1 cellular context compared by ENCODE assay signal in genomic region chr22:22199634-22200033, GRCh38.
TF ChIP-seq lines count a peak whose summit lies in the region.

No MANE protein-coding gene starts in this region.

TF ChIP-seq in K562, 482 proteins besides CTCF, POLR2A, EP300 and RAD21:
- TF ChIP-seq ZNF408 (CRISPR knock-in tag; IDR thresholded peaks at IDR 0.05; ENCODE audit: low read depth) (no peak), STAG1 (CRISPR knock-in tag; IDR thresholded peaks at IDR 0.05; ENCODE audit: borderline replicate concordance) (peak; percentile 15; the same call in 1 of the 2 replicates), TSC22D4 (tag; IDR thresholded peaks at IDR 0.05) (no peak), HCFC1 (IDR thresholded peaks at IDR 0.05; ENCODE audit: low read depth, low read length) (no peak), GATAD2B (IDR thresholded peaks at IDR 0.05; ENCODE audit: borderline replicate concordance) (no peak), CAMTA2 (CRISPR knock-in tag; conservative IDR thresholded peaks at IDR 0.05) (no peak), CBFB (CRISPR knock-in tag; IDR thresholded peaks at IDR 0.05) (peak; percentile 76; the same call in 1 of the 2 replicates), ZC3H4 (CRISPR knock-in tag; IDR thresholded peaks at IDR 0.05; ENCODE audit: borderline replicate concordance) (0 out of 2 replicates have a peak, but pooled peaks have one; percentile 55), ZNF717 (CRISPR knock-in tag; IDR thresholded peaks at IDR 0.05) (no peak), CHD1 (IDR thresholded peaks at IDR 0.05; ENCODE audit: low read length) (no peak), ZNF384 (IDR thresholded peaks at IDR 0.05; ENCODE audit: low read depth, low read length) (no peak), ARID4B (CRISPR knock-in tag; IDR thresholded peaks at IDR 0.05) (0 out of 2 replicates have a peak, but pooled peaks have one; percentile 12), ZNF133 (CRISPR knock-in tag; IDR thresholded peaks at IDR 0.05) (no peak), ZNF121 (CRISPR knock-in tag; conservative IDR thresholded peaks at IDR 0.05) (no peak), ZNF77 (CRISPR knock-in tag; IDR thresholded peaks at IDR 0.05) (no peak), PURB (CRISPR knock-in tag; IDR thresholded peaks at IDR 0.05; ENCODE audit: low read depth) (no peak), PATZ1 (CRISPR knock-in tag; IDR thresholded peaks at IDR 0.05; ENCODE audit: borderline replicate concordance) (no peak), ZNF184 (CRISPR knock-in tag; IDR thresholded peaks at IDR 0.05) (0 out of 2 replicates have a peak, but pooled peaks have one; percentile 5), XRCC4 (IDR thresholded peaks at IDR 0.05; ENCODE audit: extremely low read depth, insufficient read depth, insufficient read length) (no peak), NR4A1 (CRISPR knock-in tag; IDR thresholded peaks at IDR 0.05) (no peak), NR4A1 (tag; IDR thresholded peaks at IDR 0.05) (no peak), ZNF263 (CRISPR knock-in tag; IDR thresholded peaks at IDR 0.05; ENCODE audit: borderline replicate concordance) (no peak), ADNP (tag; IDR thresholded peaks at IDR 0.05) (no peak), GTF2B (IDR thresholded peaks at IDR 0.05; ENCODE audit: extremely low read depth, insufficient read length) (no peak), ZNF134 (CRISPR knock-in tag; conservative IDR thresholded peaks at IDR 0.05) (no peak), E2F4 (CRISPR knock-in tag; IDR thresholded peaks at IDR 0.05; ENCODE audit: low read depth) (no peak), CREB3 (tag; conservative IDR thresholded peaks at IDR 0.05; ENCODE audit: low read depth) (no peak), NCOA1 (IDR thresholded peaks at IDR 0.05; ENCODE audit: low read depth) (no peak), GTF2A2 (tag; IDR thresholded peaks at IDR 0.05) (no peak), IRF2 (CRISPR knock-in tag; IDR thresholded peaks at IDR 0.05) (0 out of 2 replicates have a peak, but pooled peaks have one; percentile 53), ZNF511 (CRISPR knock-in tag; IDR thresholded peaks at IDR 0.05) (no peak), MLLT1 (IDR thresholded peaks at IDR 0.05) (no peak), PYGO2 (tag; IDR thresholded peaks at IDR 0.05) (no peak), ZNF174 (CRISPR knock-in tag; IDR thresholded peaks at IDR 0.05) (no peak), POLR3A (IDR thresholded peaks at IDR 0.05; ENCODE audit: borderline replicate concordance, extremely low read depth, insufficient read depth, insufficient read length) (no peak), KLF13 (tag; IDR thresholded peaks at IDR 0.05; ENCODE audit: borderline replicate concordance, low read depth) (no peak), ZNF785 (CRISPR knock-in tag; IDR thresholded peaks at IDR 0.05) (no peak), NRF1 (conservative IDR thresholded peaks at IDR 0.05 in 1 of 2, IDR thresholded peaks at IDR 0.05 in 1 of 2) (no peak), EZH2 (IDR thresholded peaks at IDR 0.05; ENCODE audit: borderline replicate concordance, low read depth, low read length) (no peak), ZNF507 (tag; conservative IDR thresholded peaks at IDR 0.05) (no peak), E2F8 (IDR thresholded peaks at IDR 0.05; ENCODE audit: low read depth, partially characterized antibody) (no peak), CTBP1 (IDR thresholded peaks at IDR 0.05; ENCODE audit: borderline replicate concordance) (no peak), SMAD3 (CRISPR knock-in tag; conservative IDR thresholded peaks at IDR 0.05) (no peak), CREB5 (CRISPR knock-in tag; IDR thresholded peaks at IDR 0.05) (no peak)
